ENCODE assay signal across 1 cellular context in the genomic region with DNA sequence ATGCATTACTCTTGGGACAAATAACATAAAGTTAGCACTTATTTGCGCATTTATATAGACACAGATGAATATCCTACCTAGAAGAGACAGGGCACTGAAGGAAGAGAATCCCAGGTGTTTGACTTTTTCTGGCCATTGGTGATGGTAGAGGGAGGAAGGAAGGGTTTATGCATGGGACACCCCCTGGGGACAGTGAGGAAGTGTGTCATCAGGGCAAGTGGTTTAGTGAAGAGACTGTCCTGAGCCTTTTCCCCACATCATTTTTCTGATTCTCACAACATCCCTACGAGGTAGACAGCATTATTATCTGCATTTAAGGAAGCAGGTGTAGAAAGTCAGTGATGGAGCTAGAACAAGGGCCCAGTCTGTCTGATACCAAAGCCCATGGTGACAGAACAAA.
TF ChIP-seq lines count a peak whose summit lies in the region.

No MANE protein-coding gene starts in this region.

TF ChIP-seq in GM23338, 12 proteins besides CTCF, POLR2A, EP300 and RAD21 (continued from another document):
- TF ChIP-seq, protein P1, sequence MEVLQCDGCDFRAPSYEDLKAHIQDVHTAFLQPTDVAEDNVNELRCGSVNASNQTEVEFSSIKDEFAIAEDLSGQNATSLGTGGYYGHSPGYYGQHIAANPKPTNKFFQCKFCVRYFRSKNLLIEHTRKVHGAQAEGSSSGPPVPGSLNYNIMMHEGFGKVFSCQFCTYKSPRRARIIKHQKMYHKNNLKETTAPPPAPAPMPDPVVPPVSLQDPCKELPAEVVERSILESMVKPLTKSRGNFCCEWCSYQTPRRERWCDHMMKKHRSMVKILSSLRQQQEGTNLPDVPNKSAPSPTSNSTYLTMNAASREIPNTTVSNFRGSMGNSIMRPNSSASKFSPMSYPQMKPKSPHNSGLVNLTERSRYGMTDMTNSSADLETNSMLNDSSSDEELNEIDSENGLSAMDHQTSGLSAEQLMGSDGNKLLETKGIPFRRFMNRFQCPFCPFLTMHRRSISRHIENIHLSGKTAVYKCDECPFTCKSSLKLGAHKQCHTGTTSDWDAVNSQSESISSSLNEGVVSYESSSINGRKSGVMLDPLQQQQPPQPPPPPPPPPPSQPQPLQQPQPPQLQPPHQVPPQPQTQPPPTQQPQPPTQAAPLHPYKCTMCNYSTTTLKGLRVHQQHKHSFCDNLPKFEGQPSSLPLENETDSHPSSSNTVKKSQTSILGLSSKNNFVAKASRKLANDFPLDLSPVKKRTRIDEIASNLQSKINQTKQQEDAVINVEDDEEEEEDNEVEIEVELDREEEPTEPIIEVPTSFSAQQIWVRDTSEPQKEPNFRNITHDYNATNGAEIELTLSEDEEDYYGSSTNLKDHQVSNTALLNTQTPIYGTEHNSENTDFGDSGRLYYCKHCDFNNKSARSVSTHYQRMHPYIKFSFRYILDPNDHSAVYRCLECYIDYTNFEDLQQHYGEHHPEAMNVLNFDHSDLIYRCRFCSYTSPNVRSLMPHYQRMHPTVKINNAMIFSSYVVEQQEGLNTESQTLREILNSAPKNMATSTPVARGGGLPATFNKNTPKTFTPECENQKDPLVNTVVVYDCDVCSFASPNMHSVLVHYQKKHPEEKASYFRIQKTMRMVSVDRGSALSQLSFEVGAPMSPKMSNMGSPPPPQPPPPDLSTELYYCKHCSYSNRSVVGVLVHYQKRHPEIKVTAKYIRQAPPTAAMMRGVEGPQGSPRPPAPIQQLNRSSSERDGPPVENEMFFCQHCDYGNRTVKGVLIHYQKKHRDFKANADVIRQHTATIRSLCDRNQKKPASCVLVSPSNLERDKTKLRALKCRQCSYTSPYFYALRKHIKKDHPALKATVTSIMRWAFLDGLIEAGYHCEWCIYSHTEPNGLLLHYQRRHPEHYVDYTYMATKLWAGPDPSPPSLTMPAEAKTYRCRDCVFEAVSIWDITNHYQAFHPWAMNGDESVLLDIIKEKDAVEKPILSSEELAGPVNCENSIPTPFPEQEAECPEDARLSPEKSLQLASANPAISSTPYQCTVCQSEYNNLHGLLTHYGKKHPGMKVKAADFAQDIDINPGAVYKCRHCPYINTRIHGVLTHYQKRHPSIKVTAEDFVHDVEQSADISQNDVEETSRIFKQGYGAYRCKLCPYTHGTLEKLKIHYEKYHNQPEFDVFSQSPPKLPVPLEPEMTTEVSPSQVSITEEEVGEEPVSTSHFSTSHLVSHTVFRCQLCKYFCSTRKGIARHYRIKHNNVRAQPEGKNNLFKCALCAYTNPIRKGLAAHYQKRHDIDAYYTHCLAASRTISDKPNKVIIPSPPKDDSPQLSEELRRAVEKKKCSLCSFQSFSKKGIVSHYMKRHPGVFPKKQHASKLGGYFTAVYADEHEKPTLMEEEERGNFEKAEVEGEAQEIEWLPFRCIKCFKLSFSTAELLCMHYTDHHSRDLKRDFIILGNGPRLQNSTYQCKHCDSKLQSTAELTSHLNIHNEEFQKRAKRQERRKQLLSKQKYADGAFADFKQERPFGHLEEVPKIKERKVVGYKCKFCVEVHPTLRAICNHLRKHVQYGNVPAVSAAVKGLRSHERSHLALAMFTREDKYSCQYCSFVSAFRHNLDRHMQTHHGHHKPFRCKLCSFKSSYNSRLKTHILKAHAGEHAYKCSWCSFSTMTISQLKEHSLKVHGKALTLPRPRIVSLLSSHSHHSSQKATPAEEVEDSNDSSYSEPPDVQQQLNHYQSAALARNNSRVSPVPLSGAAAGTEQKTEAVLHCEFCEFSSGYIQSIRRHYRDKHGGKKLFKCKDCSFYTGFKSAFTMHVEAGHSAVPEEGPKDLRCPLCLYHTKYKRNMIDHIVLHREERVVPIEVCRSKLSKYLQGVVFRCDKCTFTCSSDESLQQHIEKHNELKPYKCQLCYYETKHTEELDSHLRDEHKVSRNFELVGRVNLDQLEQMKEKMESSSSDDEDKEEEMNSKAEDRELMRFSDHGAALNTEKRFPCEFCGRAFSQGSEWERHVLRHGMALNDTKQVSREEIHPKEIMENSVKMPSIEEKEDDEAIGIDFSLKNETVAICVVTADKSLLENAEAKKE (CRISPR knock-in tag; IDR thresholded peaks at IDR 0.05), result no peak
- no peak for TF ChIP-seq ZNF331 (CRISPR knock-in tag; IDR thresholded peaks at IDR 0.05; ENCODE audit: low read depth)
- no peak for TF ChIP-seq JUNB (IDR thresholded peaks at IDR 0.05; ENCODE audit: unreplicated experiment)
- no peak for TF ChIP-seq CREB1 (CRISPR knock-in tag; IDR thresholded peaks at IDR 0.05; ENCODE audit: low read depth)
TF ChIP-seq in GM23338: peak in this region for 0.
